Comparison of ENCODE assay signal across 8 cellular contexts in genomic region chr1:147600119-147601111, GRCh38. TPM values are rescaled to one million over a fixed set of nuclear protein-coding genes. Genes with fewer than 3 reads are reported as not detected.
DNase-seq lines count a peak whose midpoint lies in the region; ATAC-seq and TF ChIP-seq lines count a peak whose summit lies in the region.

No MANE protein-coding gene starts in this region.

- TF ChIP-seq CTCF in GM20000 (IDR thresholded peaks at IDR 0.05; ENCODE audit: extremely low read depth, missing control alignments) = no peak

- H3K4me2 ChIP-seq in GM23248 (ENCODE audit: unreplicated experiment) = peak overlapping the region; percentile 79

- no peaks in the 10 kb centered on the region for H3K27me3 ChIP-seq in CD4-positive, CD25-positive, alpha-beta regulatory T cell (ENCODE audit: control insufficient read depth, insufficient read depth, low read length)
- H3K27me3 ChIP-seq in GM23248 (replicated peaks; ENCODE audit: insufficient read depth) = no peaks in the 10 kb centered on the region
- no peaks in the 10 kb centered on the region for H3K27me3 ChIP-seq in ectodermal cell (ENCODE audit: control insufficient read depth, insufficient read depth, low read length, poor library complexity, severe bottlenecking)

- H3K4me3 ChIP-seq in CD4-positive, CD25-positive, alpha-beta regulatory T cell (ENCODE audit: low read depth, low read length) = peak overlapping the region; percentile 60
- H3K4me3 ChIP-seq in GM23248 (peak overlapping the region; percentile 85), ectodermal cell (ENCODE audit: insufficient read depth, low read depth, low read length) (peak overlapping the region; percentile 53)

- no peaks in the 10 kb centered on the region for H3K9me3 Mint-ChIP-seq in CD4-positive, CD25-positive, alpha-beta regulatory T cell
- H3K9me3 Mint-ChIP-seq in naive B cell = no peaks in the 10 kb centered on the region

- peaks cover 22% of the 10 kb centered on the region for H3K4me1 ChIP-seq in CD4-positive, CD25-positive, alpha-beta regulatory T cell (ENCODE audit: control insufficient read depth, insufficient read depth, low read length, poor library complexity, severe bottlenecking)
- H3K4me1 ChIP-seq in GM23248 (ENCODE audit: insufficient read depth) (peaks cover 10% of the 10 kb centered on the region; the same call in 1 of the 2 replicates), ectodermal cell (ENCODE audit: control insufficient read depth, insufficient read depth, low read length) (peaks cover 12% of the 10 kb centered on the region)

- peaks cover 9% of the 10 kb centered on the region for H3K36me3 Mint-ChIP-seq in CD4-positive, CD25-positive, alpha-beta regulatory T cell
- H3K36me3 Mint-ChIP-seq in naive B cell = peaks cover 0 to 5% of the 10 kb centered on the region in 2 donors

- peaks cover 9 to 35% (median 29%) of the 10 kb centered on the region in 4 donors for H3K4me1 Mint-ChIP-seq in CD4-positive, CD25-positive, alpha-beta regulatory T cell
- peaks cover 12 to 20% (median 19%) of the 10 kb centered on the region in 3 donors for H3K4me1 Mint-ChIP-seq in naive B cell

- H3K9me3 ChIP-seq in CD4-positive, CD25-positive, alpha-beta regulatory T cell (ENCODE audit: control insufficient read depth in 2 of 2, low read length in 2 of 2) = no peaks in the 10 kb centered on the region
- no peaks in the 10 kb centered on the region for H3K9me3 ChIP-seq in GM23248 (ENCODE audit: low read depth)
- no peaks in the 10 kb centered on the region for H3K9me3 ChIP-seq in ectodermal cell (ENCODE audit: control insufficient read depth, low read length)

- peak overlapping the region; percentile 75 for H3K27ac ChIP-seq in CD4-positive, CD25-positive, alpha-beta regulatory T cell (ENCODE audit: insufficient read depth, low read length, poor library complexity, severe bottlenecking)
- H3K27ac ChIP-seq in GM23248 (no peak overlapping the region), ectodermal cell (ENCODE audit: insufficient read depth, low read depth, low read length, poor library complexity, severe bottlenecking) (peak overlapping the region; percentile 85)

- H3K4me3 Mint-ChIP-seq in CD4-positive, CD25-positive, alpha-beta regulatory T cell = peak overlapping the region; percentile 66 to 92 (median 88)
- H3K4me3 Mint-ChIP-seq in naive B cell = peak overlapping the region; percentile 85 to 96 (median 89)

- H2AFZ ChIP-seq in GM23248 = peak overlapping the region; percentile 57

- peaks cover 14% of the 10 kb centered on the region for H3K27me3 Mint-ChIP-seq in CD4-positive, CD25-positive, alpha-beta regulatory T cell
- H3K27me3 Mint-ChIP-seq in naive B cell = no peaks in the 10 kb centered on the region

- H3K9me2 ChIP-seq in GM23248 (ENCODE audit: insufficient read depth) = no peaks in the 10 kb centered on the region

- ATAC-seq in CD4-positive, CD25-positive, alpha-beta regulatory T cell (ENCODE audit: low read depth in 2 of 2) = no peak
- peak in 1 of 2 donors; percentile 2 for ATAC-seq in naive B cell (ENCODE audit: low read depth in 2 of 2)
- ATAC-seq in GM19467 (IDR thresholded peaks at IDR 0.05; ENCODE audit: unreplicated experiment) = no peak
- ATAC-seq in HG02642 (IDR thresholded peaks at IDR 0.05; ENCODE audit: poor library complexity, unreplicated experiment) = no peak

- peak overlapping the region; percentile 75 for H3K9ac ChIP-seq in GM23248

- no peaks in the 10 kb centered on the region for H3K36me3 ChIP-seq in CD4-positive, CD25-positive, alpha-beta regulatory T cell (ENCODE audit: control insufficient read depth, insufficient read depth, low read length)
- no peaks in the 10 kb centered on the region for H3K36me3 ChIP-seq in GM23248 (ENCODE audit: low read depth)
- H3K36me3 ChIP-seq in ectodermal cell (ENCODE audit: control insufficient read depth, insufficient read depth, low read length) = no peaks in the 10 kb centered on the region

- H3K79me2 ChIP-seq in GM23248 (ENCODE audit: insufficient read depth) = peaks cover 5% of the 10 kb centered on the region; the same call in 1 of the 2 replicates

- H4K20me1 ChIP-seq in GM23248 (ENCODE audit: insufficient read depth) = no peaks in the 10 kb centered on the region

- in situ Hi-C loops in GM23248 (cut with MboI) = no loop called here

- no peak for DNase-seq in CD4-positive, CD25-positive, alpha-beta regulatory T cell
- DNase-seq in GM23248 (peak; percentile 71), RPMI8226 (peak; percentile 12), naive B cell (no peak), GM20000 (ENCODE audit: low spot score) (no peak)

- no peaks in the 10 kb centered on the region; the same call in 1 of the 2 replicates for H3F3A ChIP-seq in GM23248 (ENCODE audit: insufficient read depth)

- H3K27ac Mint-ChIP-seq in CD4-positive, CD25-positive, alpha-beta regulatory T cell = peak overlapping the region; percentile 49 to 90 (median 54)
- peak overlapping the region; percentile 19 to 97 (median 80) for H3K27ac Mint-ChIP-seq in naive B cell

- 1 to 2% methylated on average over 9 to 41 of the region's 42 CpGs for WGBS in GM23248 (ENCODE audit: low coverage in 1 of 2, low lambda C conversion rate in 2 of 2, missing lambda C conversion rate in 2 of 2), 2 experiments
- WGBS in ectodermal cell, 2 experiments = 0% methylated on average over 38 to 42 of the region's 42 CpGs

RNA-seq across cellular contexts. Expression of gene BCL9, which starts 59.1 kb away (rescaled TPM):
- total RNA-seq in CD4-positive, CD25-positive, alpha-beta regulatory T cell = 17.1 TPM
- polyA plus RNA-seq in CD4-positive, CD25-positive, alpha-beta regulatory T cell = 1 to 10 TPM; 2.1 to 5.0 (median 2.8) TPM
- 1.9 and 2.4 TPM in 2 replicates for total RNA-seq in GM23248 (2014; rRNA removed; shearing (Covaris generic))
- 3.8 and 4.8 TPM in 2 replicates for polyA plus RNA-seq in GM23248 (2016; fragmentation: Nextera tagmentation; extraction: Ambion mirVana)
- 73.2 TPM for polyA plus RNA-seq in ectodermal cell (2013, experiment 1 of 4)
- 84.5 TPM for polyA plus RNA-seq in ectodermal cell (2013, experiment 2 of 4)
- polyA plus RNA-seq in ectodermal cell (2013, experiment 3 of 4) = 64.1 TPM
- polyA plus RNA-seq in ectodermal cell (2013, experiment 4 of 4) = 71.9 TPM
- 1 to 10 TPM in 5 of 6 donors, not detected in 1; 1.2 to 3.0 (median 1.4) TPM for polyA plus RNA-seq in naive B cell (ENCODE audit: low read depth in 6 of 6)

Comparison
In these comparisons a context has a peak if more than half of its experiments do, and no peak if none do; other contexts are left out.
1. DNase-seq: peak in GM23248 (single experiment) and RPMI8226 (single experiment); none in CD4-positive, CD25-positive, alpha-beta regulatory T cell (0 of 3), naive B cell (single experiment) and GM20000 (single experiment).
2. Peak in every context shown above with its lines, with median percentiles within 50 percentile points of each other: H3K4me3 ChIP-seq.